9 cellular contexts compared by ENCODE assay signal in genomic region chr3:115922681-115923347, GRCh38.
DNase-seq lines count a peak whose midpoint lies in the region; ATAC-seq and TF ChIP-seq lines count a peak whose summit lies in the region.
"Had no signal": no experiment of that assay in that cellular context is flagged by ENCODE, and none has a peak within 500 bp of the region (broad histone marks: within the 10 kb centered on the region; RNA-seq: fewer than 3 reads in every experiment).

No MANE protein-coding gene starts in this region.

- TF ChIP-seq POLR2A in esophagus muscularis mucosa (IDR thresholded peaks at IDR 0.05; ENCODE audit: low read depth), result no peak

- H3K4me1 ChIP-seq in parathyroid adenoma (no peaks in the 10 kb centered on the region), esophagus muscularis mucosa (no peaks in the 10 kb centered on the region)

- H3K9me3 ChIP-seq in parathyroid adenoma (ENCODE audit: control insufficient read depth, low read length), result no peaks in the 10 kb centered on the region
- H3K9me3 ChIP-seq in esophagus muscularis mucosa, result peaks cover 0 to 17% (median 7%) of the 10 kb centered on the region in 4 donors

- H3K79me2 ChIP-seq in parathyroid adenoma, result no peaks in the 10 kb centered on the region

- H3K4me1 Mint-ChIP-seq in stimulated activated effector memory CD8-positive, alpha-beta T cell treated with anti-CD3 and anti-CD28 coated beads, Interleukin-12 subunit alpha, Interleukin-12 subunit beta, amount 100 ng/mL, for 72 hours, result no peaks in the 10 kb centered on the region

- H3K36me3 ChIP-seq in parathyroid adenoma (ENCODE audit: control insufficient read depth, insufficient read depth, low read length), result no peaks in the 10 kb centered on the region
- H3K36me3 ChIP-seq in esophagus muscularis mucosa, result no peaks in the 10 kb centered on the region

- H3K27ac Mint-ChIP-seq in stimulated activated effector memory CD8-positive, alpha-beta T cell treated with anti-CD3 and anti-CD28 coated beads, Interleukin-12 subunit alpha, Interleukin-12 subunit beta, amount 100 ng/mL, for 72 hours, result no peak overlapping the region

- H3K4me2 ChIP-seq in parathyroid adenoma (ENCODE audit: low read length), result no peak overlapping the region

- TF ChIP-seq EP300 in esophagus muscularis mucosa (IDR thresholded peaks at IDR 0.05), result no peak

- H3K27me3 ChIP-seq in parathyroid adenoma (ENCODE audit: control insufficient read depth, insufficient read depth, low read length), result no peaks in the 10 kb centered on the region
- no peaks in the 10 kb centered on the region for H3K27me3 ChIP-seq in esophagus muscularis mucosa

- H3K4me3 ChIP-seq in cardiac fibroblast (replicated peaks in 1 of 2; ENCODE audit: low read depth in 2 of 2, low read length in 2 of 2) (no peak overlapping the region), parathyroid adenoma (ENCODE audit: low read depth, low read length) (no peak overlapping the region), esophagus muscularis mucosa (no peak overlapping the region)

- H3K27ac ChIP-seq in parathyroid adenoma (no peak overlapping the region), esophagus muscularis mucosa (replicated peaks in 1 of 4) (no peak overlapping the region)

- H2AFZ ChIP-seq in parathyroid adenoma, result no peak overlapping the region

- peak; percentile 27 for DNase-seq in NCI-H1105 treated with DMSO at 0.1 percent for 48 hours (lab: John Stamatoyannopoulos, UW)
- DNase-seq in NCI-H1105 (lab: John Stamatoyannopoulos, UW), result no peak
- DNase-seq in cardiac fibroblast (ENCODE audit: low read depth in 2 of 2), result peak; percentile 33 to 55
- DNase-seq in stimulated activated effector memory CD8-positive, alpha-beta T cell treated with anti-CD3 and anti-CD28 coated beads, Interleukin-12 subunit alpha, Interleukin-12 subunit beta, amount 100 ng/mL, for 72 hours (ENCODE audit: low spot score in 2 of 2), result no peak
- no peak for DNase-seq in esophagus muscularis mucosa (ENCODE audit: extremely low spot score)
- DNase-seq: NCI-H1092 had no signal

- no peak for ATAC-seq in HG02588 (IDR thresholded peaks at IDR 0.05; ENCODE audit: unreplicated experiment)
- ATAC-seq in stimulated activated effector memory CD8-positive, alpha-beta T cell treated with anti-CD3 and anti-CD28 coated beads, Interleukin-12 subunit alpha, Interleukin-12 subunit beta, amount 100 ng/mL, for 72 hours, result no peak

- TF ChIP-seq CTCF in LNCAP (IDR thresholded peaks at IDR 0.05) (peak; percentile 45), cardiac fibroblast (IDR thresholded peaks at IDR 0.05; ENCODE audit: low read depth, low read length) (peak; percentile 55), parathyroid adenoma (IDR thresholded peaks at IDR 0.05) (peak; percentile 11), esophagus muscularis mucosa (IDR thresholded peaks at IDR 0.05) (peak in 1 of 3 experiments; percentile 35)

- intact Hi-C loops in esophagus muscularis mucosa (cut with DNase I), result no loop called here

- H3K36me3 Mint-ChIP-seq in stimulated activated effector memory CD8-positive, alpha-beta T cell treated with anti-CD3 and anti-CD28 coated beads, Interleukin-12 subunit alpha, Interleukin-12 subunit beta, amount 100 ng/mL, for 72 hours, result no peaks in the 10 kb centered on the region

- WGBS in esophagus muscularis mucosa, result 69% methylated on average over 1 of the region's 1 CpG

- H3K9me3 Mint-ChIP-seq in stimulated activated effector memory CD8-positive, alpha-beta T cell treated with anti-CD3 and anti-CD28 coated beads, Interleukin-12 subunit alpha, Interleukin-12 subunit beta, amount 100 ng/mL, for 72 hours, result peaks cover 22% of the 10 kb centered on the region

- H3K9ac ChIP-seq in parathyroid adenoma, result no peak overlapping the region

- H3K4me3 Mint-ChIP-seq in stimulated activated effector memory CD8-positive, alpha-beta T cell treated with anti-CD3 and anti-CD28 coated beads, Interleukin-12 subunit alpha, Interleukin-12 subunit beta, amount 100 ng/mL, for 72 hours, result no peak overlapping the region

Comparison
In these comparisons a context has a peak if more than half of its experiments do, and no peak if none do; other contexts are left out.
1. DNase-seq: peak in NCI-H1105 treated with DMSO at 0.1 percent for 48 hours (single experiment) and cardiac fibroblast (2 of 2); none in NCI-H1105 (single experiment), stimulated activated effector memory CD8-positive, alpha-beta T cell treated with anti-CD3 and anti-CD28 coated beads, Interleukin-12 subunit alpha, Interleukin-12 subunit beta, amount 100 ng/mL, for 72 hours (0 of 2) and esophagus muscularis mucosa (single experiment).